ENCODE assay signal across 9 cellular contexts in genomic region chr1:43435146-43436145, GRCh38. TPM values are rescaled to one million over a fixed set of nuclear protein-coding genes. Genes with fewer than 3 reads are reported as not detected.
DNase-seq lines count a peak whose midpoint lies in the region; ATAC-seq and TF ChIP-seq lines count a peak whose summit lies in the region.
"Had no signal": no experiment of that assay in that cellular context is flagged by ENCODE, and none has a peak within 500 bp of the region (broad histone marks: within the 10 kb centered on the region; RNA-seq: fewer than 3 reads in every experiment).

No MANE protein-coding gene starts in this region.

- H3K27ac Mint-ChIP-seq in naive B cell: peak overlapping the region in 5 of 6 donors; percentile 2 to 84 (median 32)

- no peak overlapping the region for H3K4me3 Mint-ChIP-seq in naive B cell

- no peak for TF ChIP-seq CTCF in Peyer's patch (IDR thresholded peaks at IDR 0.05)
- no peak for TF ChIP-seq CTCF in fibroblast of the aortic adventitia (IDR thresholded peaks at IDR 0.05; ENCODE audit: insufficient read depth, low read length)
- no peak for TF ChIP-seq CTCF in GM13976 (IDR thresholded peaks at IDR 0.05; ENCODE audit: borderline replicate concordance, control extremely low read depth, extremely low read depth, insufficient read depth, missing control alignments)

- TF ChIP-seq POLR2A in Peyer's patch (IDR thresholded peaks at IDR 0.05): no peak

- no peak for ATAC-seq in naive B cell (ENCODE audit: low read depth in 2 of 2)
- no peak for ATAC-seq in HG03521 (IDR thresholded peaks at IDR 0.05; ENCODE audit: unreplicated experiment)
- ATAC-seq in HG03097 (IDR thresholded peaks at IDR 0.05; ENCODE audit: low FRiP score, unreplicated experiment): no peak

- in situ Hi-C loops in GM13976 (cut with MboI; ENCODE audit: low sequenced_read_pairs, unreplicated experiment): no loop called here

- H3K4me3 ChIP-seq in Peyer's patch (no peak overlapping the region), fibroblast of the aortic adventitia (ENCODE audit: low read depth, low read length) (no peak overlapping the region)

- peak; percentile 87 for DNase-seq in AG08396 (ENCODE audit: low spot score)
- peak in 1 of 3 donors; percentile 48 for DNase-seq in Peyer's patch
- DNase-seq in fibroblast of the aortic adventitia (ENCODE audit: low read depth): peak; percentile 82
- no peak for DNase-seq in naive B cell
- no peak for DNase-seq in GM13976 (ENCODE audit: low spot score)
- DNase-seq in stimulated activated CD4-positive, alpha-beta T cell treated with anti-CD3 and anti-CD28 coated beads, Interleukin-4, amount 100 ng/mL, for 24 hours: no peak
- DNase-seq: NCI-H446 had no signal

- H3K27me3 ChIP-seq in Peyer's patch: no peaks in the 10 kb centered on the region

- peaks cover 0 to 4% (median 0%) of the 10 kb centered on the region in 3 donors for H3K4me1 Mint-ChIP-seq in naive B cell

- peaks cover 0 to 10% (median 0%) of the 10 kb centered on the region in 4 donors for H3K4me1 ChIP-seq in Peyer's patch

- no peaks in the 10 kb centered on the region for H3K9me3 ChIP-seq in Peyer's patch

- H3K36me3 Mint-ChIP-seq in naive B cell: peaks cover 7 to 32% of the 10 kb centered on the region in 2 donors

- H3K27me3 Mint-ChIP-seq in naive B cell: no peaks in the 10 kb centered on the region

- H3K36me3 ChIP-seq in Peyer's patch: peaks cover 0 to 77% (median 5%) of the 10 kb centered on the region in 3 donors

- no peaks in the 10 kb centered on the region for H3K9me3 Mint-ChIP-seq in naive B cell

- H3K27ac ChIP-seq in Peyer's patch: peak overlapping the region in 3 of 4 donors; percentile 17 to 49 (median 43)

RNA-seq across cellular contexts. Expression of gene HYI, which starts 18.3 kb away (rescaled TPM):
- total RNA-seq in Peyer's patch (100 to 1,000 TPM; 127 to 210 (median 169) TPM), fibroblast of the aortic adventitia (ENCODE audit: low replicate concordance) (24.0 and 33.2 TPM in 2 replicates)
- 1 to 10 TPM in 5 of 6 donors, under 1 TPM in 1; 0.79 to 2.5 (median 2.1) TPM for polyA plus RNA-seq in naive B cell (ENCODE audit: low read depth in 6 of 6)

RNA-seq across cellular contexts. Expression of gene SZT2, which starts 45.7 kb away (rescaled TPM):
- 100 to 1,000 TPM in 2 of 4 donors, 10 to 100 TPM in 2; 76.9 to 129 (median 104) TPM for total RNA-seq in Peyer's patch
- total RNA-seq in fibroblast of the aortic adventitia (ENCODE audit: low replicate concordance): 26.0 and 35.4 TPM in 2 replicates
- polyA plus RNA-seq in naive B cell (ENCODE audit: low read depth in 6 of 6): 10 to 100 TPM in 1 of 6 donors, 1 to 10 TPM in 4, under 1 TPM in 1; 0.77 to 11.6 (median 6.3) TPM

RNA-seq across cellular contexts. Expression of gene MED8, which starts 45.8 kb away (rescaled TPM):
- total RNA-seq in Peyer's patch: 10 to 100 TPM; 36.1 to 58.6 (median 38.7) TPM
- total RNA-seq in fibroblast of the aortic adventitia (ENCODE audit: low replicate concordance): 12.8 and 43.1 TPM in 2 replicates
- 10 to 100 TPM; 22.4 to 40.5 (median 33.2) TPM for polyA plus RNA-seq in naive B cell (ENCODE audit: low read depth in 6 of 6)

Comparison
In these comparisons a context has a peak if more than half of its experiments do, and no peak if none do; other contexts are left out.
1. DNase-seq: peak in AG08396 (single experiment) and fibroblast of the aortic adventitia (single experiment); none in naive B cell (single experiment), GM13976 (single experiment) and stimulated activated CD4-positive, alpha-beta T cell treated with anti-CD3 and anti-CD28 coated beads, Interleukin-4, amount 100 ng/mL, for 24 hours (single experiment).